Comparison of ENCODE assay signal across 24 cellular contexts in the genomic region with DNA sequence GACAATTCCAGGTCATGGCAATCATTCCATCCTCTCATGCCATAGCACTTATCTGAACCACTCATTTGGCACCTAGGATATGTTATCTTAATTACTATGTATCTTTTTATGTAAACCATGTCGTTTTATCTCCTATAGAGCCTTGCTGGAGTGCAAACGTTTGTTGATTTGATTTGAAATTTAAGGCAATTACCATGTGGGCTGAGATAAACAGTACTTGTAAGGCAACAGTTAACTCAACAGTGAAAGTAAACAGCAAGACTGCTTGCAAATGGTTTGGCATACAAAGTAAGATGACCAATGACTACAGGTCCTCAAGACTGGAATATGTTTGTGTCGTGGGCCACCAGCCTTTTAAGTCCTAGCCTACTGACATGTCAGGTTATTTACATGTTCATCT.
"Had no signal": no experiment of that assay in that cellular context is flagged by ENCODE, and none has a peak within 500 bp of the region (broad histone marks: within the 10 kb centered on the region; RNA-seq: fewer than 3 reads in every experiment).

No MANE protein-coding gene starts in this region.

- H3K4me3 ChIP-seq: gastroesophageal sphincter, heart left ventricle, left ventricle myocardium inferior, ovary, psoas muscle, skin epidermis, tibial nerve had no signal

- ATAC-seq: esophagus mucosa; gastroesophageal sphincter; heart left ventricle; naive thymus-derived CD4-positive, alpha-beta T cell; psoas muscle; right cardiac atrium had no signal

- H3K27ac Mint-ChIP-seq: activated B cell treated with CpG ODN at 0.5 μM for 24 hours; activated CD4-positive, alpha-beta memory T cell treated with anti-CD3 and anti-CD28 coated beads for 36 hours; activated naive CD8-positive, alpha-beta T cell; memory B cell; naive thymus-derived CD4-positive, alpha-beta T cell; stimulated activated naive CD8-positive, alpha-beta T cell treated with anti-CD3 and anti-CD28 coated beads, Interleukin-15, Interleukin-2, amounts not matched to agents 100 ng/mL and 50 ng/mL, for 24 hours had no signal

- H3K9me3 Mint-ChIP-seq: activated B cell treated with CpG ODN at 0.5 μM for 24 hours; activated CD4-positive, alpha-beta memory T cell treated with anti-CD3 and anti-CD28 coated beads for 36 hours; memory B cell; stimulated activated naive CD8-positive, alpha-beta T cell treated with anti-CD3 and anti-CD28 coated beads, Interleukin-15, Interleukin-2, amounts not matched to agents 100 ng/mL and 50 ng/mL, for 24 hours had no signal

- H3K27me3 Mint-ChIP-seq: activated B cell treated with CpG ODN at 0.5 μM for 24 hours; activated CD4-positive, alpha-beta memory T cell treated with anti-CD3 and anti-CD28 coated beads for 36 hours; activated naive CD8-positive, alpha-beta T cell; memory B cell; naive thymus-derived CD4-positive, alpha-beta T cell; stimulated activated naive CD8-positive, alpha-beta T cell treated with anti-CD3 and anti-CD28 coated beads, Interleukin-15, Interleukin-2, amounts not matched to agents 100 ng/mL and 50 ng/mL, for 24 hours had no signal

- H3K27ac ChIP-seq: heart left ventricle, ovary, psoas muscle, tibial nerve had no signal

- DNase-seq: activated B cell treated with CpG ODN at 0.5 μM for 24 hours; activated CD4-positive, alpha-beta memory T cell treated with anti-CD3 and anti-CD28 coated beads for 36 hours; activated CD4-positive, alpha-beta T cell treated with anti-CD3 and anti-CD28 coated beads for 4 hours; activated T-cell treated with anti-CD3 and anti-CD28 coated beads for 4 hours; cerebellar nuclear complex; cortex of kidney; effector CD4-positive, alpha-beta T cell; heart left ventricle; kidney glomerular epithelial cell; left ventricle myocardium inferior; naive thymus-derived CD4-positive, alpha-beta T cell; ovary; psoas muscle; right cardiac atrium; stimulated activated CD4-positive, alpha-beta T cell treated with anti-CD3 and anti-CD28 coated beads, Interleukin-15, amount 100 ng/mL, for 24 hours; stimulated activated CD4-positive, alpha-beta T cell treated with anti-CD3 and anti-CD28 coated beads, Interleukin-2, amount 100 ng/mL, for 48 hours had no signal

- H3K4me3 Mint-ChIP-seq: activated B cell treated with CpG ODN at 0.5 μM for 24 hours; activated CD4-positive, alpha-beta memory T cell treated with anti-CD3 and anti-CD28 coated beads for 36 hours; activated naive CD8-positive, alpha-beta T cell; memory B cell; naive thymus-derived CD4-positive, alpha-beta T cell; stimulated activated naive CD8-positive, alpha-beta T cell treated with anti-CD3 and anti-CD28 coated beads, Interleukin-15, Interleukin-2, amounts not matched to agents 100 ng/mL and 50 ng/mL, for 24 hours had no signal

- H3K9me3 ChIP-seq: gastroesophageal sphincter, heart left ventricle, left ventricle myocardium inferior, ovary, psoas muscle, tibial nerve had no signal

- H3K27me3 ChIP-seq: gastroesophageal sphincter, heart left ventricle, ovary had no signal

- H3K36me3 ChIP-seq: gastroesophageal sphincter, heart left ventricle, left ventricle myocardium inferior, ovary, tibial nerve had no signal

- FAIRE-seq: bronchial epithelial cell had no signal

- H3K4me1 Mint-ChIP-seq: activated B cell treated with CpG ODN at 0.5 μM for 24 hours had no signal
